11 cellular contexts compared by ENCODE assay signal in the genomic region with DNA sequence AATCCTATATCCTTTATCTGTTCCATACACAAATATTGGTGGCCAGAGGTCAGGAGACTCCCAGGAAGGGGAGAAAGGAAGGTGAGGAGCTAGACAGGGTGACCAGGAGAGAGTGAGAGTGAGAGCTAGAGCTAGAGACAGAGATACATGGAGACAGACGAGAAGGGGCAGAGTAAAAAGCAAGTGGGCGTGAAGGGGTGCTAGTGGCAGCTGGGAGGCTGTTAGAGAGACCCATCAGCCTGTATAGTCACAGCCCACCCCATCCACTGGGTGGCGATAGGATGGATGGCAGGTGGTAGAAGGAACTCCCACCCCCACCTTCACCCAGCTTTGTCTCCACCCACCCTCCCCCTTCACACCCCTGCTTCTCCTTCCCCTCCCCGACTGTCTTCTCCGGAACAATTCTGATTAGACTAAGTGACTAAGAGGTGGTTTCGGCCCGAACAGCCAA. TPM values are rescaled to one million over a fixed set of nuclear protein-coding genes. Genes with fewer than 3 reads are reported as not detected.
DNase-seq lines count a peak whose midpoint lies in the region; ATAC-seq and TF ChIP-seq lines count a peak whose summit lies in the region.
"Had no signal": no experiment of that assay in that cellular context is flagged by ENCODE, and none has a peak within 500 bp of the region (broad histone marks: within the 10 kb centered on the region; RNA-seq: fewer than 3 reads in every experiment).

No MANE protein-coding gene starts in this region.

- WGBS in GM23248 (ENCODE audit: low coverage in 1 of 2, low lambda C conversion rate in 2 of 2, missing lambda C conversion rate in 2 of 2), 2 experiments = 27 to 29% methylated on average over 6 to 7 of the region's 7 CpGs

- H3K9ac ChIP-seq in GM23248 (no peak overlapping the region), PC-3 (ENCODE audit: low read length) (no peak overlapping the region), iPS-20b (ENCODE audit: low read depth, low read length) (peak overlapping the region; percentile 47; the same call in 1 of the 2 replicates)

- H3F3A ChIP-seq in GM23248 (ENCODE audit: insufficient read depth) (peaks cover 10% of the 10 kb centered on the region; the same call in 1 of the 2 replicates), PC-3 (ENCODE audit: low read length, unreplicated experiment) (no peaks in the 10 kb centered on the region)

- H3K4me3 ChIP-seq in GM23248 (no peak overlapping the region), PC-3 (ENCODE audit: low read length) (no peak overlapping the region), iPS-20b (ENCODE audit: low read length) (no peak overlapping the region), left lung (no peak overlapping the region)

- H4K20me1 ChIP-seq in GM23248 (ENCODE audit: insufficient read depth) = no peaks in the 10 kb centered on the region
- H4K20me1 ChIP-seq in PC-3 (ENCODE audit: low read length) = no peaks in the 10 kb centered on the region

- H3K79me2 ChIP-seq in GM23248 (ENCODE audit: insufficient read depth) = no peaks in the 10 kb centered on the region
- no peaks in the 10 kb centered on the region for H3K79me2 ChIP-seq in PC-3 (ENCODE audit: low read length)

- no peaks in the 10 kb centered on the region for H3K9me2 ChIP-seq in GM23248 (ENCODE audit: insufficient read depth)
- H3K9me2 ChIP-seq in PC-3 (replicated peaks; ENCODE audit: low read length) = no peaks in the 10 kb centered on the region

- DNase-seq in COLO668 (lab: John Stamatoyannopoulos, UW; ENCODE audit: unreplicated experiment) (peak; percentile 2), GM23248 (peak; percentile 20), PC-3 (no peak), foreskin keratinocyte (no peak), left lung (no peak), NCI-H2196 treated with DMSO at 0.1 percent for 48 hours (lab: John Stamatoyannopoulos, UW; ENCODE audit: unreplicated experiment) (no peak)
- DNase-seq: activated CD4-positive, CD25-positive, alpha-beta regulatory T cell; GDM1; NCI-H2081 treated with DMSO at 0.1 percent for 48 hours had no signal

- CTCF ChIA-PET in PC-3 (lab: Charles Lee) = interaction anchor here (0.6 kb wide), 2 partner anchors 34 to 44 kb away, joined by 5 to 11 read pairs; no protein-coding TSS in a partner anchor

- intact Hi-C loops in PC-3 (cut with micrococcal nuclease) (no loop called here), left lung (cut with DNase I) (no loop called here)

- H2AFZ ChIP-seq in GM23248 (no peak overlapping the region), PC-3 (ENCODE audit: low read length) (no peak overlapping the region)

- no peak overlapping the region for H3K4me2 ChIP-seq in GM23248 (ENCODE audit: unreplicated experiment)
- H3K4me2 ChIP-seq in PC-3 (ENCODE audit: low read length) = no peak overlapping the region

- POLR2A ChIA-PET in PC-3 (lab: Charles Lee; ENCODE audit: unreplicated experiment) = no interaction called here

- no peaks in the 10 kb centered on the region for H3K9me3 ChIP-seq in GM23248 (ENCODE audit: low read depth)
- H3K9me3 ChIP-seq in PC-3 (ENCODE audit: low read length) = no peaks in the 10 kb centered on the region
- no peaks in the 10 kb centered on the region for H3K9me3 ChIP-seq in iPS-20b (ENCODE audit: insufficient read depth, low read depth, low read length)
- H3K9me3 ChIP-seq in left lung = no peaks in the 10 kb centered on the region

- H3K27me3 ChIP-seq in GM23248 (replicated peaks; ENCODE audit: insufficient read depth) (no peaks in the 10 kb centered on the region), PC-3 (ENCODE audit: low read length) (no peaks in the 10 kb centered on the region), iPS-20b (ENCODE audit: insufficient read depth, low read length) (no peaks in the 10 kb centered on the region), foreskin keratinocyte (no peaks in the 10 kb centered on the region), left lung (peaks cover 0 to 16% of the 10 kb centered on the region in 2 donors)

- peaks cover 12% of the 10 kb centered on the region for H3K4me1 ChIP-seq in GM23248 (ENCODE audit: insufficient read depth)
- peaks cover 34% of the 10 kb centered on the region for H3K4me1 ChIP-seq in PC-3 (ENCODE audit: insufficient read depth, low read length)
- H3K4me1 ChIP-seq in iPS-20b (ENCODE audit: insufficient read depth, low read length) = peaks cover 64% of the 10 kb centered on the region
- H3K4me1 ChIP-seq in foreskin keratinocyte = peaks cover 10% of the 10 kb centered on the region
- H3K4me1 ChIP-seq in left lung = peaks cover 23 to 75% of the 10 kb centered on the region in 2 donors

- in situ Hi-C loops in GM23248 (cut with MboI) = no loop called here

- no TSS peak for BruUV-seq in PC-3 (replicated peaks; lab: Mats Ljungman, UMichigan)

- TF ChIP-seq CTCF in PC-3 (conservative IDR thresholded peaks at IDR 0.05; ENCODE audit: low read depth, low read length) (0 out of 2 replicates have a peak, but pooled peaks have one; percentile 13), foreskin keratinocyte (conservative IDR thresholded peaks at IDR 0.05) (no peak), left lung (IDR thresholded peaks at IDR 0.05) (no peak)

- H3K36me3 ChIP-seq in GM23248 (ENCODE audit: low read depth) (no peaks in the 10 kb centered on the region), PC-3 (ENCODE audit: low read depth, low read length) (no peaks in the 10 kb centered on the region), iPS-20b (ENCODE audit: insufficient read depth, low read depth, low read length) (no peaks in the 10 kb centered on the region), left lung (no peaks in the 10 kb centered on the region)

- no peak overlapping the region for H3K27ac ChIP-seq in GM23248
- no peak overlapping the region for H3K27ac ChIP-seq in PC-3 (ENCODE audit: low read length)
- H3K27ac ChIP-seq in iPS-20b (ENCODE audit: low read length) = peak overlapping the region; percentile 73
- no peak overlapping the region for H3K27ac ChIP-seq in foreskin keratinocyte
- H3K27ac ChIP-seq in left lung = peak overlapping the region in 1 of 2 donors; percentile 41

- ATAC-seq in PC-3 (no peak), foreskin keratinocyte (no peak), left lung (no peak), HG03095 (IDR thresholded peaks at IDR 0.05; ENCODE audit: unreplicated experiment) (no peak)

RNA-seq across cellular contexts. Expression of a gene that starts 32.8 kb away (rescaled TPM):
- total RNA-seq in GM23248 (2014; rRNA removed; shearing (Covaris generic)) = 3.5 and 10.9 TPM in 2 replicates
- polyA plus RNA-seq in GM23248 (2016; fragmentation: Nextera tagmentation; extraction: Ambion mirVana) = 1.6 and 2.4 TPM in 2 replicates
- total RNA-seq in PC-3 (2014; rRNA removed) = 53.0 and 55.8 TPM in 2 replicates
- 2.2 and 12.1 TPM in 2 replicates for total RNA-seq in foreskin keratinocyte
- 1.2 and 7.0 TPM in 2 replicates for polyA plus RNA-seq in foreskin keratinocyte
- 10 to 100 TPM; 55.2 to 65.0 TPM for total RNA-seq in left lung

Comparison
In these comparisons a context has a peak if more than half of its experiments do, and no peak if none do; other contexts are left out.
1. DNase-seq: peak in COLO668 (single experiment) and GM23248 (single experiment); none in PC-3 (single experiment), foreskin keratinocyte (0 of 2), left lung (0 of 2) and NCI-H2196 treated with DMSO at 0.1 percent for 48 hours (single experiment).